ENCODE assay signal across 13 cellular contexts in genomic region chr1:29984544-29985375, GRCh38.
DNase-seq lines count a peak whose midpoint lies in the region; ATAC-seq, FAIRE-seq and TF ChIP-seq lines count a peak whose summit lies in the region.
"Had no signal": no experiment of that assay in that cellular context is flagged by ENCODE, and none has a peak within 500 bp of the region (broad histone marks: within the 10 kb centered on the region; RNA-seq: fewer than 3 reads in every experiment).

No MANE protein-coding gene starts in this region.

- no peaks in the 10 kb centered on the region for H3K27me3 ChIP-seq in liver (ENCODE audit: control insufficient read depth in 4 of 4, insufficient read depth in 4 of 4, low read length in 3 of 4)
- no peaks in the 10 kb centered on the region; a peak in 1 of 5 replicates for H3K27me3 ChIP-seq in HepG2 (ENCODE audit: control insufficient read depth in 1 of 2, insufficient read depth in 2 of 2, low read length in 2 of 2)
- no peaks in the 10 kb centered on the region for H3K27me3 ChIP-seq in lung (ENCODE audit: control insufficient read depth, insufficient read depth)
- H3K27me3 ChIP-seq: SJSA1 had no signal

- peak overlapping the region; percentile 81 for H3K27ac Mint-ChIP-seq in dendritic cell treated with granulocyte-macrophage colony-stimulating factor and Interleukin-4, amounts not matched to agents 40 ng/mL and 50 ng/mL, for 4 days
- H3K27ac Mint-ChIP-seq: activated naive CD8-positive, alpha-beta T cell treated with anti-CD3 and anti-CD28 coated beads, Interleukin-2, amount 50 U/mL, for 24 hours; immature natural killer cell had no signal

- no peak overlapping the region for H2AFZ ChIP-seq in HepG2 (ENCODE audit: low read length)

- H3K27me3 Mint-ChIP-seq in dendritic cell treated with granulocyte-macrophage colony-stimulating factor and Interleukin-4, amounts not matched to agents 40 ng/mL and 50 ng/mL, for 4 days: peaks cover 13% of the 10 kb centered on the region

- no peak for DNase-seq in HepG2 (ENCODE audit: low spot score)
- peak; percentile 28 for DNase-seq in lung (ENCODE audit: low spot score)
- no peak for DNase-seq in NCI-H1436 (lab: John Stamatoyannopoulos, UW)
- DNase-seq in NCI-H226: no peak
- DNase-seq in pons (ENCODE audit: low spot score): no peak
- DNase-seq: activated naive CD8-positive, alpha-beta T cell treated with anti-CD3 and anti-CD28 coated beads, Interleukin-2, amount 50 U/mL, for 24 hours; immature natural killer cell had no signal

- no peaks in the 10 kb centered on the region for H3K9me3 Mint-ChIP-seq in dendritic cell treated with granulocyte-macrophage colony-stimulating factor and Interleukin-4, amounts not matched to agents 40 ng/mL and 50 ng/mL, for 4 days
- H3K9me3 Mint-ChIP-seq: activated naive CD8-positive, alpha-beta T cell treated with anti-CD3 and anti-CD28 coated beads, Interleukin-2, amount 50 U/mL, for 24 hours; immature natural killer cell had no signal

- H3K9me3 ChIP-seq in liver (ENCODE audit: control insufficient read depth in 4 of 4, low read length in 3 of 4) (no peaks in the 10 kb centered on the region), HepG2 (ENCODE audit: low read length) (no peaks in the 10 kb centered on the region), lung (ENCODE audit: control insufficient read depth in 2 of 2, insufficient read depth in 1 of 2, low read length in 1 of 2) (peaks cover 0 to 5% of the 10 kb centered on the region in 2 donors)
- H3K9me3 ChIP-seq: SJSA1 had no signal

- no peak overlapping the region for H3K4me2 ChIP-seq in HepG2 (ENCODE audit: low read depth, low read length)

- TF ChIP-seq EP300 in HepG2 (IDR thresholded peaks at IDR 0.05; ENCODE audit: low read depth in 2 of 2, low read length in 2 of 2) (no peak), HepG2 (CRISPR knock-in tag; IDR thresholded peaks at IDR 0.05; ENCODE audit: borderline replicate concordance) (no peak)

- WGBS in liver: 29% methylated on average over 9 of the region's 9 CpGs
- 20% methylated on average over 5 of the region's 9 CpGs for WGBS in HepG2 (ENCODE audit: low lambda C conversion rate)
- WGBS in lung, 2 donors: 37 to 56% methylated on average over 9 of the region's 9 CpGs

- H3K27ac ChIP-seq in liver (ENCODE audit: low read depth in 1 of 2, low read length in 2 of 2): peak overlapping the region; percentile 63 to 72
- H3K27ac ChIP-seq in HepG2 (ENCODE audit: extremely low read length, insufficient read depth, low read length): no peak overlapping the region
- H3K27ac ChIP-seq in lung (ENCODE audit: low read depth in 1 of 2, low read length in 1 of 2): peak overlapping the region in 1 of 2 donors; percentile 77
- H3K27ac ChIP-seq: SJSA1 had no signal

- CTCF ChIA-PET in HepG2 (lab: Yijun Ruan, JAX; ENCODE audit: low intra/inter-chr PET ratio, low total read pairs): no interaction called here

- TF ChIP-seq CTCF in liver (IDR thresholded peaks at IDR 0.05; ENCODE audit: low read depth, low read length, missing input control): no peak
- no peak for TF ChIP-seq CTCF in HepG2 (CRISPR knock-in tag; IDR thresholded peaks at IDR 0.05)
- TF ChIP-seq CTCF in lung (IDR thresholded peaks at IDR 0.05; ENCODE audit: control extremely low read depth, extremely low read depth): no peak

- peaks cover 32% of the 10 kb centered on the region for H3K4me1 Mint-ChIP-seq in dendritic cell treated with granulocyte-macrophage colony-stimulating factor and Interleukin-4, amounts not matched to agents 40 ng/mL and 50 ng/mL, for 4 days (ENCODE audit: low read depth)
- H3K4me1 Mint-ChIP-seq: activated naive CD8-positive, alpha-beta T cell treated with anti-CD3 and anti-CD28 coated beads, Interleukin-2, amount 50 U/mL, for 24 hours; immature natural killer cell had no signal

- no peaks in the 10 kb centered on the region for H3K36me3 Mint-ChIP-seq in dendritic cell treated with granulocyte-macrophage colony-stimulating factor and Interleukin-4, amounts not matched to agents 40 ng/mL and 50 ng/mL, for 4 days (ENCODE audit: low read depth)
- H3K36me3 Mint-ChIP-seq: immature natural killer cell had no signal

- no peaks in the 10 kb centered on the region for H3K36me3 ChIP-seq in liver (ENCODE audit: control insufficient read depth in 4 of 4, insufficient read depth in 3 of 4, low read depth in 1 of 4, low read length in 3 of 4)
- no peaks in the 10 kb centered on the region for H3K36me3 ChIP-seq in HepG2 (replicated peaks in 1 of 2; ENCODE audit: control insufficient read depth in 1 of 2, insufficient read depth in 2 of 2, low read length in 2 of 2)
- H3K36me3 ChIP-seq in lung (ENCODE audit: control insufficient read depth in 2 of 2, insufficient read depth in 2 of 2, low read length in 2 of 2): no peaks in the 10 kb centered on the region
- H3K36me3 ChIP-seq: SJSA1 had no signal

- FAIRE-seq in HepG2 (lab: Jason Lieb, UNC): no peak
- FAIRE-seq: GM19239, H54 had no signal

- H3K9ac ChIP-seq in liver (ENCODE audit: low read depth in 1 of 2, low read length in 2 of 2) (no peak overlapping the region), HepG2 (ENCODE audit: insufficient read depth, low read depth, low read length) (no peak overlapping the region)

- POLR2A ChIA-PET in HepG2 (lab: Yijun Ruan, JAX): no interaction called here

- ATAC-seq in HepG2: no peak
- peak; percentile 17 for ATAC-seq in lung (ENCODE audit: insufficient read depth, low FRiP score)
- no peak for ATAC-seq in HG02884 (IDR thresholded peaks at IDR 0.05; ENCODE audit: unreplicated experiment)
- ATAC-seq: activated naive CD8-positive, alpha-beta T cell treated with anti-CD3 and anti-CD28 coated beads, Interleukin-2, amount 50 U/mL, for 24 hours had no signal

- in situ Hi-C loops in HepG2 (cut with HindIII; ENCODE audit: extremely low pct_ligation_motif_present, low pct_unique_long_range_greater_than_20kb): no loop called here

- BruUV-seq in HepG2 (replicated peaks; lab: Mats Ljungman, UMichigan): no TSS peak

- H3K79me2 ChIP-seq in HepG2 (ENCODE audit: insufficient read depth, low read length): no peaks in the 10 kb centered on the region

- H4K20me1 ChIP-seq in HepG2 (ENCODE audit: insufficient read depth, low read length): no peaks in the 10 kb centered on the region

- H3K4me1 ChIP-seq in liver (ENCODE audit: control insufficient read depth in 4 of 4, insufficient read depth in 4 of 4, low read length in 3 of 4): peaks cover 7 to 31% (median 22%) of the 10 kb centered on the region in 4 donors
- no peaks in the 10 kb centered on the region for H3K4me1 ChIP-seq in HepG2 (ENCODE audit: insufficient read depth, low read length)
- H3K4me1 ChIP-seq in lung (ENCODE audit: control insufficient read depth in 2 of 2, insufficient read depth in 2 of 2, low read length in 2 of 2): peaks cover 0 to 7% of the 10 kb centered on the region in 2 donors
- H3K4me1 ChIP-seq: SJSA1 had no signal

- no peak overlapping the region for H3K4me3 ChIP-seq in liver (ENCODE audit: low read depth in 1 of 3, low read length in 3 of 3)
- H3K4me3 ChIP-seq in HepG2 (replicated peaks in 1 of 3; ENCODE audit: insufficient read depth in 1 of 3, low read depth in 2 of 3, low read length in 3 of 3): no peak overlapping the region
- H3K4me3 ChIP-seq in lung: no peak overlapping the region
- H3K4me3 ChIP-seq: SJSA1 had no signal

- TF ChIP-seq RAD21 in liver (IDR thresholded peaks at IDR 0.05) (peak; percentile 9 to 27), HepG2 (CRISPR knock-in tag; IDR thresholded peaks at IDR 0.05) (no peak)

- peak overlapping the region; percentile 14 for H3K4me3 Mint-ChIP-seq in dendritic cell treated with granulocyte-macrophage colony-stimulating factor and Interleukin-4, amounts not matched to agents 40 ng/mL and 50 ng/mL, for 4 days
- H3K4me3 Mint-ChIP-seq: activated naive CD8-positive, alpha-beta T cell treated with anti-CD3 and anti-CD28 coated beads, Interleukin-2, amount 50 U/mL, for 24 hours; immature natural killer cell had no signal

- no peak for TF ChIP-seq POLR2A in HepG2 (IDR thresholded peaks at IDR 0.05; ENCODE audit: insufficient read depth in 1 of 2, low read depth in 2 of 2, low read length in 2 of 2)

- intact Hi-C loops in HepG2 (cut with micrococcal nuclease; ENCODE audit: unreplicated experiment): no loop called here
- intact Hi-C loops in dendritic cell treated with granulocyte-macrophage colony-stimulating factor and Interleukin-4, amounts not matched to agents 40 ng/mL and 50 ng/mL, for 4 days (cut with micrococcal nuclease): no loop called here

TF ChIP-seq in liver, 16 proteins besides CTCF, POLR2A, EP300 and RAD21 (continues in another document):
- TF ChIP-seq NR2F2 (IDR thresholded peaks at IDR 0.05): peak; percentile 30
- no peak for TF ChIP-seq EGR1 (IDR thresholded peaks at IDR 0.05; ENCODE audit: low read depth in 2 of 2)
- TF ChIP-seq SP1 (IDR thresholded peaks at IDR 0.05): peak; percentile 68
- TF ChIP-seq, protein P1, sequence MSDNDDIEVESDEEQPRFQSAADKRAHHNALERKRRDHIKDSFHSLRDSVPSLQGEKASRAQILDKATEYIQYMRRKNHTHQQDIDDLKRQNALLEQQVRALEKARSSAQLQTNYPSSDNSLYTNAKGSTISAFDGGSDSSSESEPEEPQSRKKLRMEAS (IDR thresholded peaks at IDR 0.05): no peak
- peak in 1 of 2 donors; percentile 26 for TF ChIP-seq HNF4A (conservative IDR thresholded peaks at IDR 0.05)
- TF ChIP-seq FOXA2 (IDR thresholded peaks at IDR 0.05): peak; percentile 11
- TF ChIP-seq FOXA1 (IDR thresholded peaks at IDR 0.05): no peak

TF ChIP-seq in HepG2, 621 proteins besides CTCF, POLR2A, EP300 and RAD21 (continues in another document):
- TF ChIP-seq CREB1 (IDR thresholded peaks at IDR 0.05): no peak
- no peak for TF ChIP-seq CREB1 (CRISPR knock-in tag; IDR thresholded peaks at IDR 0.05)
- TF ChIP-seq HMG20A (CRISPR knock-in tag; IDR thresholded peaks at IDR 0.05; ENCODE audit: borderline replicate concordance): no peak
- TF ChIP-seq, protein P2, sequence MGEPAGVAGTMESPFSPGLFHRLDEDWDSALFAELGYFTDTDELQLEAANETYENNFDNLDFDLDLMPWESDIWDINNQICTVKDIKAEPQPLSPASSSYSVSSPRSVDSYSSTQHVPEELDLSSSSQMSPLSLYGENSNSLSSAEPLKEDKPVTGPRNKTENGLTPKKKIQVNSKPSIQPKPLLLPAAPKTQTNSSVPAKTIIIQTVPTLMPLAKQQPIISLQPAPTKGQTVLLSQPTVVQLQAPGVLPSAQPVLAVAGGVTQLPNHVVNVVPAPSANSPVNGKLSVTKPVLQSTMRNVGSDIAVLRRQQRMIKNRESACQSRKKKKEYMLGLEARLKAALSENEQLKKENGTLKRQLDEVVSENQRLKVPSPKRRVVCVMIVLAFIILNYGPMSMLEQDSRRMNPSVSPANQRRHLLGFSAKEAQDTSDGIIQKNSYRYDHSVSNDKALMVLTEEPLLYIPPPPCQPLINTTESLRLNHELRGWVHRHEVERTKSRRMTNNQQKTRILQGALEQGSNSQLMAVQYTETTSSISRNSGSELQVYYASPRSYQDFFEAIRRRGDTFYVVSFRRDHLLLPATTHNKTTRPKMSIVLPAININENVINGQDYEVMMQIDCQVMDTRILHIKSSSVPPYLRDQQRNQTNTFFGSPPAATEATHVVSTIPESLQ (CRISPR knock-in tag; conservative IDR thresholded peaks at IDR 0.05): no peak
- TF ChIP-seq ZNF670 (CRISPR knock-in tag; IDR thresholded peaks at IDR 0.05; ENCODE audit: borderline replicate concordance): no peak
- TF ChIP-seq MIER2 (CRISPR knock-in tag; IDR thresholded peaks at IDR 0.05): no peak
